In genomic region chr11:117327255-117327566, GRCh38 we compare ENCODE assay signal across 7 cellular contexts. TPM values are rescaled to one million over a fixed set of nuclear protein-coding genes. Genes with fewer than 3 reads are reported as not detected.
DNase-seq lines count a peak whose midpoint lies in the region; ATAC-seq and TF ChIP-seq lines count a peak whose summit lies in the region.
"Not testable (repeated sequence)": the region's sequence is repeated elsewhere in the genome, so short reads cannot be mapped to it uniquely, and the experiment has no call there.

No MANE protein-coding gene starts in this region.

- not testable (repeated sequence) for H3K36me3 Mint-ChIP-seq in activated CD4-positive, alpha-beta memory T cell treated with anti-CD3 and anti-CD28 coated beads for 36 hours; natural killer cell treated with Interleukin-12 subunit alpha and Interleukin-12 subunit beta and Interleukin-15 and Interleukin-18, amount 100 ng/mL, for 72 hours

- 15% methylated on average over 5 of the region's 5 CpGs for WGBS in right cardiac atrium
- 29% methylated on average over 5 of the region's 5 CpGs for WGBS in smooth muscle cell (ENCODE audit: low lambda C conversion rate)

- H3K27ac Mint-ChIP-seq in activated CD4-positive, alpha-beta memory T cell treated with anti-CD3 and anti-CD28 coated beads for 36 hours; natural killer cell treated with Interleukin-12 subunit alpha and Interleukin-12 subunit beta and Interleukin-15 and Interleukin-18, amount 100 ng/mL, for 72 hours: not testable (repeated sequence)

- CTCF ChIA-PET in activated CD4-positive, alpha-beta memory T cell treated with anti-CD3 and anti-CD28 coated beads for 36 hours (lab: Charles Lee): interaction anchor here (0.6 to 2.3 kb wide), 6 partner anchors 29 to 657 kb away, joined by 3 to 14 read pairs (median 4); partner anchors contain the start of genes PCSK7 and RNF214

- not testable (repeated sequence) for H3K27me3 ChIP-seq in Karpas-422 (ENCODE audit: low read length); dorsolateral prefrontal cortex; right cardiac atrium (ENCODE audit: control insufficient read depth, insufficient read depth); smooth muscle cell (ENCODE audit: low read depth)

- DNase-seq in Karpas-422; activated CD4-positive, alpha-beta memory T cell treated with anti-CD3 and anti-CD28 coated beads for 36 hours; dorsolateral prefrontal cortex; right cardiac atrium; natural killer cell treated with Interleukin-12 subunit alpha and Interleukin-12 subunit beta and Interleukin-15 and Interleukin-18, amount 100 ng/mL, for 72 hours (ENCODE audit: low spot score); smooth muscle cell (lab: John Stamatoyannopoulos, UW; ENCODE audit: unreplicated experiment): not testable (repeated sequence)

- not testable (repeated sequence) for H3K36me3 ChIP-seq in Karpas-422 (ENCODE audit: insufficient read depth, low read length); smooth muscle cell (ENCODE audit: low read depth)

- H3F3A ChIP-seq in smooth muscle cell (ENCODE audit: low read depth): not testable (repeated sequence)

- not testable (repeated sequence) for H4K20me1 ChIP-seq in Karpas-422 (ENCODE audit: insufficient read depth, low read depth, low read length); smooth muscle cell (ENCODE audit: low read depth)

- not testable (repeated sequence) for H3K27me3 Mint-ChIP-seq in activated CD4-positive, alpha-beta memory T cell treated with anti-CD3 and anti-CD28 coated beads for 36 hours; natural killer cell treated with Interleukin-12 subunit alpha and Interleukin-12 subunit beta and Interleukin-15 and Interleukin-18, amount 100 ng/mL, for 72 hours

- H3K4me3 Mint-ChIP-seq in activated CD4-positive, alpha-beta memory T cell treated with anti-CD3 and anti-CD28 coated beads for 36 hours: peak overlapping the region; percentile 53
- peak overlapping the region; percentile 64 for H3K4me3 Mint-ChIP-seq in natural killer cell treated with Interleukin-12 subunit alpha and Interleukin-12 subunit beta and Interleukin-15 and Interleukin-18, amount 100 ng/mL, for 72 hours

- TF ChIP-seq CTCF in dorsolateral prefrontal cortex (IDR thresholded peaks at IDR 0.05 in 54 of 56, conservative IDR thresholded peaks at IDR 0.05 in 2 of 56; ENCODE audit: low read depth in 1 of 56, partially characterized antibody in 56 of 56); smooth muscle cell (IDR thresholded peaks at IDR 0.05; ENCODE audit: borderline replicate concordance, insufficient read depth, poor library complexity, severe bottlenecking): not testable (repeated sequence)

- H3K4me1 Mint-ChIP-seq in activated CD4-positive, alpha-beta memory T cell treated with anti-CD3 and anti-CD28 coated beads for 36 hours (ENCODE audit: low read depth); natural killer cell treated with Interleukin-12 subunit alpha and Interleukin-12 subunit beta and Interleukin-15 and Interleukin-18, amount 100 ng/mL, for 72 hours (ENCODE audit: low read depth in 2 of 2): not testable (repeated sequence)

- intact Hi-C loops in activated CD4-positive, alpha-beta memory T cell treated with anti-CD3 and anti-CD28 coated beads for 36 hours (cut with micrococcal nuclease): loop anchor here (1.0 kb wide), 1 partner anchor 95 kb away; the partner anchor contains the start of genes PCSK7 and RNF214
- intact Hi-C loops in dorsolateral prefrontal cortex (cut with DNase I): loop anchor here in 1 of 2 donors (1.0 kb wide), 1 partner anchor 11 kb away; the partner anchor contains the start of gene BACE1
- intact Hi-C loops in right cardiac atrium (cut with DNase I): not testable (repeated sequence)

- not testable (repeated sequence) for H3K9me3 ChIP-seq in Karpas-422 (ENCODE audit: low read length); right cardiac atrium (ENCODE audit: control insufficient read depth, low read length); smooth muscle cell (replicated peaks; ENCODE audit: low read depth)

- not testable (repeated sequence) for H3K9me3 Mint-ChIP-seq in activated CD4-positive, alpha-beta memory T cell treated with anti-CD3 and anti-CD28 coated beads for 36 hours; natural killer cell treated with Interleukin-12 subunit alpha and Interleukin-12 subunit beta and Interleukin-15 and Interleukin-18, amount 100 ng/mL, for 72 hours

- peak overlapping the region; percentile 72 for H3K4me2 ChIP-seq in Karpas-422 (ENCODE audit: low read depth, low read length, poor library complexity, severe bottlenecking)
- H3K4me2 ChIP-seq in smooth muscle cell: peak overlapping the region; percentile 89

- H3K9me2 ChIP-seq in Karpas-422 (replicated peaks; ENCODE audit: insufficient read depth, low read length): not testable (repeated sequence)

- not testable (repeated sequence) for ATAC-seq in right cardiac atrium
- peak in 1 of 2 donors; percentile 0 for ATAC-seq in natural killer cell treated with Interleukin-12 subunit alpha and Interleukin-12 subunit beta and Interleukin-15 and Interleukin-18, amount 100 ng/mL, for 72 hours

- peaks cover 12% of the 10 kb centered on the region for H3K4me1 ChIP-seq in Karpas-422 (ENCODE audit: low read length)
- not testable (repeated sequence) for H3K4me1 ChIP-seq in right cardiac atrium (ENCODE audit: control insufficient read depth, insufficient read depth, low read length); smooth muscle cell (ENCODE audit: low read depth)

- H3K79me2 ChIP-seq in Karpas-422 (ENCODE audit: low read length): peaks cover 12% of the 10 kb centered on the region
- peaks cover 19% of the 10 kb centered on the region for H3K79me2 ChIP-seq in smooth muscle cell (ENCODE audit: low read depth)

- not testable (repeated sequence) for H3K27ac ChIP-seq in Karpas-422 (ENCODE audit: low read length); right cardiac atrium (ENCODE audit: low read length); smooth muscle cell (ENCODE audit: low read depth)
- H3K27ac ChIP-seq in dorsolateral prefrontal cortex: peak overlapping the region in 45 of 59 donors; percentile 47 to 94 (median 86)

- H3K9ac ChIP-seq in Karpas-422 (ENCODE audit: low read length); smooth muscle cell (ENCODE audit: low read depth): not testable (repeated sequence)

- H2AFZ ChIP-seq in Karpas-422 (ENCODE audit: low read length); smooth muscle cell (ENCODE audit: low read depth): not testable (repeated sequence)

- POLR2A ChIA-PET in activated CD4-positive, alpha-beta memory T cell treated with anti-CD3 and anti-CD28 coated beads for 36 hours (lab: Charles Lee): interaction anchor here (0.5 to 2.1 kb wide), 3 partner anchors 97 to 183 kb away, joined by 3 to 17 read pairs (median 3); partner anchors contain the start of genes PAFAH1B2 and PCSK7

- H3K4me3 ChIP-seq in GM08714 (ENCODE audit: low read length) (peak overlapping the region; percentile 91; the same call in 1 of the 2 replicates), Karpas-422 (ENCODE audit: low read length) (peak overlapping the region; percentile 81), dorsolateral prefrontal cortex (peak overlapping the region; percentile 54 to 96 (median 85)), right cardiac atrium (ENCODE audit: low read length) (peak overlapping the region; percentile 79), smooth muscle cell (peak overlapping the region; percentile 87)

RNA-seq across cellular contexts. Expression of gene CEP164, which starts 0.4 kb away (rescaled TPM):
- total RNA-seq in Karpas-422 (2014; rRNA removed; shearing (Covaris generic); ENCODE audit: low replicate concordance): 13.3 and 24.0 TPM in 2 replicates
- 10 to 100 TPM; 29.3 to 32.6 TPM for total RNA-seq in activated CD4-positive, alpha-beta memory T cell treated with anti-CD3 and anti-CD28 coated beads for 36 hours
- total RNA-seq in dorsolateral prefrontal cortex (10 to 100 TPM; 22.7 to 64.8 (median 39.7) TPM), right cardiac atrium (10 to 100 TPM in 1 of 4 donors, 1 to 10 TPM in 3; 7.9 to 10.6 (median 9.2) TPM), smooth muscle cell (11.2 and 14.9 TPM in 2 replicates)
- polyA plus RNA-seq in right cardiac atrium (8.6 TPM), smooth muscle cell (30.7 and 36.3 TPM in 2 replicates)
- total RNA-seq in natural killer cell treated with Interleukin-12 subunit alpha and Interleukin-12 subunit beta and Interleukin-15 and Interleukin-18, amount 100 ng/mL, for 72 hours: 10 to 100 TPM; 30.1 to 60.8 TPM

RNA-seq across cellular contexts. Expression of gene BACE1, which starts 11.2 kb away (rescaled TPM):
- not detected in 2 replicates for total RNA-seq in Karpas-422 (2014; rRNA removed; shearing (Covaris generic); ENCODE audit: low replicate concordance)
- 1 to 10 TPM; 1.8 to 2.7 TPM for total RNA-seq in activated CD4-positive, alpha-beta memory T cell treated with anti-CD3 and anti-CD28 coated beads for 36 hours
- total RNA-seq in dorsolateral prefrontal cortex: 100 to 1,000 TPM in 52 of 120 experiments, 10 to 100 TPM in 68; 61.2 to 214 (median 97.2) TPM
- total RNA-seq in right cardiac atrium: 10 to 100 TPM; 14.4 to 19.9 (median 17.6) TPM
- 6.6 TPM for polyA plus RNA-seq in right cardiac atrium
- under 1 TPM; 0.21 to 0.89 TPM for total RNA-seq in natural killer cell treated with Interleukin-12 subunit alpha and Interleukin-12 subunit beta and Interleukin-15 and Interleukin-18, amount 100 ng/mL, for 72 hours
- total RNA-seq in smooth muscle cell: 26.6 and 32.4 TPM in 2 replicates
- 17.5 and 22.4 TPM in 2 replicates for polyA plus RNA-seq in smooth muscle cell

RNA-seq across cellular contexts. Expression of gene BACE1-AS, which starts 36.1 kb away (rescaled TPM):
- 2.9 and 4.6 TPM in 2 replicates for total RNA-seq in Karpas-422 (2014; rRNA removed; shearing (Covaris generic); ENCODE audit: low replicate concordance)
- total RNA-seq in activated CD4-positive, alpha-beta memory T cell treated with anti-CD3 and anti-CD28 coated beads for 36 hours: 1 to 10 TPM; 3.9 to 5.4 TPM
- total RNA-seq in dorsolateral prefrontal cortex (10 to 100 TPM; 10.4 to 23.0 (median 15.6) TPM), right cardiac atrium (10 to 100 TPM in 1 of 4 donors, 1 to 10 TPM in 3; 7.0 to 10.5 (median 8.2) TPM), smooth muscle cell (3.5 and 6.6 TPM in 2 replicates)
- polyA plus RNA-seq in right cardiac atrium (6.6 TPM), smooth muscle cell (1.9 and 7.5 TPM in 2 replicates)
- total RNA-seq in natural killer cell treated with Interleukin-12 subunit alpha and Interleukin-12 subunit beta and Interleukin-15 and Interleukin-18, amount 100 ng/mL, for 72 hours: 1 to 10 TPM; 4.2 to 6.9 TPM
